ENCODE assay signal across 8 cellular contexts in genomic region chrX:47366051-47366722, GRCh38. TPM values are rescaled to one million over a fixed set of nuclear protein-coding genes. Genes with fewer than 3 reads are reported as not detected.
DNase-seq lines count a peak whose midpoint lies in the region; ATAC-seq and FAIRE-seq lines count a peak whose summit lies in the region.

No MANE protein-coding gene starts in this region.

- H3K27ac ChIP-seq in SJCRH30: no peak overlapping the region

- H3K9me3 ChIP-seq in SJCRH30 (replicated peaks): no peaks in the 10 kb centered on the region

- peak; percentile 91 for DNase-seq in NCI-H82 (lab: John Stamatoyannopoulos, UW)
- DNase-seq in activated T-cell treated with anti-CD3 and anti-CD28 coated beads for 1 hour (ENCODE audit: low read depth): peak; percentile 54
- peak; percentile 23 for DNase-seq in epidermal melanocyte (ENCODE audit: insufficient read length, low spot score)
- peak; percentile 73 for DNase-seq in midbrain (lab: John Stamatoyannopoulos, UW)
- DNase-seq in stimulated activated CD8-positive, alpha-beta memory T cell treated with anti-CD3 and anti-CD28 coated beads, Interleukin-15, amount 100 ng/mL, for 4 hours (ENCODE audit: low read depth in 2 of 2): peak; percentile 49 to 54
- no peak for DNase-seq in SJCRH30

- no peaks in the 10 kb centered on the region for H3K27me3 ChIP-seq in SJCRH30

- FAIRE-seq in G401.6 (lab: Jason Lieb, UNC): peak; percentile 98

- no peak overlapping the region for H3K4me3 ChIP-seq in SJCRH30

- no peaks in the 10 kb centered on the region for H3K36me3 ChIP-seq in SJCRH30

- H3K4me1 ChIP-seq in SJCRH30: no peaks in the 10 kb centered on the region

- peak; percentile 38 for ATAC-seq in HG03342 (IDR thresholded peaks at IDR 0.05; ENCODE audit: unreplicated experiment)

RNA-seq across cellular contexts. Expression of gene ZNF157, which starts 4.2 kb away (rescaled TPM):
- total RNA-seq in SJCRH30 (2014; rRNA removed; shearing (Covaris generic)): not detected in 2 replicates

Comparison
In these comparisons a context has a peak if more than half of its experiments do, and no peak if none do; other contexts are left out.
1. DNase-seq: peak in NCI-H82 (single experiment), activated T-cell treated with anti-CD3 and anti-CD28 coated beads for 1 hour (single experiment), epidermal melanocyte (single experiment), midbrain (single experiment) and stimulated activated CD8-positive, alpha-beta memory T cell treated with anti-CD3 and anti-CD28 coated beads, Interleukin-15, amount 100 ng/mL, for 4 hours (2 of 2); none in SJCRH30 (0 of 2).